In the genomic region with DNA sequence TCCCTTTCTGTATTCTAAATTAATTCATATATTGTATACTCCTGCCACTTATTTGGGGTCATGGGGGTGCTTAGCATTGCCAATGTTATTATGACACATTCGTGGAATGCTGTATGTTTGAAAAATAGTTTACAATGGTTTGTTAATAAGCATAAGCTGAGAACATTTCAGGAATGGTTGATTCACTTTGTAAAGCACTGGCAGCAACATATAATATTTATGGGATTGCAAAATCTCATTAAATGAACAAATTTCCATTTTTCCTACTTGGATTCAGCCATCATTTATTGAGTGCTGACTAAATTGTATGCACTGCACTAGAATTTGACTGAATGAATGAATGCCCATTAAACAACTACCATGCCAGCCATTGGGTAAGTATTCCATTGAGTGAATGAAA, we compare ENCODE assay signal across 32 cellular contexts.
"Had no signal": no experiment of that assay in that cellular context is flagged by ENCODE, and none has a peak within 500 bp of the region (broad histone marks: within the 10 kb centered on the region; RNA-seq: fewer than 3 reads in every experiment).

No MANE protein-coding gene starts in this region.

- H3K36me3 ChIP-seq: adrenal gland, ascending aorta, esophagus muscularis mucosa, gastrocnemius medialis, heart right ventricle, WERI-Rb-1 had no signal

- H3K4me3 ChIP-seq: adrenal gland, ascending aorta, esophagus muscularis mucosa, gastrocnemius medialis, heart right ventricle, hepatocyte had no signal

- H3K9me3 ChIP-seq: adrenal gland, ascending aorta, gastrocnemius medialis had no signal

- H2AFZ ChIP-seq: hepatocyte had no signal

- ATAC-seq: activated CD4-positive, alpha-beta T cell treated with anti-CD3 and anti-CD28 coated beads for 36 hours; activated CD8-positive, alpha-beta memory T cell treated with anti-CD3 and anti-CD28 coated beads, Interleukin-2, amount 10 ng/mL, durations not matched to agents 7 days and 5 days; activated CD8-positive, alpha-beta T cell treated with anti-CD3 and anti-CD28 coated beads, Interleukin-2, amount 10 ng/mL, durations not matched to agents 7 days and 5 days; activated naive CD8-positive, alpha-beta T cell treated with anti-CD3 and anti-CD28 coated beads, Interleukin-2, amount 50 U/mL, for 24 hours; effector memory CD8-positive, alpha-beta T cell; foreskin keratinocyte; gastrocnemius medialis; heart right ventricle; T-helper 17 cell had no signal

- H3K27me3 ChIP-seq: adrenal gland, ascending aorta, esophagus muscularis mucosa, foreskin keratinocyte, gastrocnemius medialis, heart right ventricle, hepatocyte had no signal

- DNase-seq: activated B cell treated with CpG ODN at 0.5 μM for 24 hours; activated CD4-positive, alpha-beta memory T cell treated with anti-CD3 and anti-CD28 coated beads for 36 hours; activated CD4-positive, alpha-beta T cell treated with anti-CD3 and anti-CD28 coated beads for 36 hours; activated CD4-positive, alpha-beta T cell treated with anti-CD3 and anti-CD28 coated beads, Interleukin-2, amount 10 ng/mL, durations not matched to agents 24 days and 14 days; activated CD4-positive, CD25-positive, alpha-beta regulatory T cell treated with anti-CD3 and anti-CD28 coated beads, Interleukin-2, amount 50 U/mL, for 72 hours; activated CD8-positive, alpha-beta memory T cell treated with anti-CD3 and anti-CD28 coated beads, Interleukin-2, amount 10 ng/mL, durations not matched to agents 7 days and 5 days; activated CD8-positive, alpha-beta memory T cell treated with anti-CD3 and anti-CD28 coated beads, Interleukin-2, amount 50 U/mL, for 4 hours; activated CD8-positive, alpha-beta T cell treated with anti-CD3 and anti-CD28 coated beads, Interleukin-2, amount 10 ng/mL, durations not matched to agents 7 days and 5 days; activated effector memory CD4-positive, alpha-beta T cell treated with anti-CD3 and anti-CD28 coated beads, Interleukin-2, amount 50 U/mL, for 16 hours; activated naive CD4-positive, alpha-beta T cell treated with anti-CD3 and anti-CD28 coated beads for 36 hours; activated naive CD8-positive, alpha-beta T cell treated with anti-CD3 and anti-CD28 coated beads for 36 hours; activated naive CD8-positive, alpha-beta T cell treated with anti-CD3 and anti-CD28 coated beads, Interleukin-2, amount 50 U/mL, for 24 hours; activated T-cell treated with anti-CD3 and anti-CD28 coated beads, Interleukin-2, amount 50 U/mL, for 1 hour; activated T-cell treated with anti-CD3 and anti-CD28 coated beads, Interleukin-2, amount 50 U/mL, for 48 hours; adrenal gland; cortex of kidney; dermis blood vessel endothelial cell; effector CD4-positive, alpha-beta T cell; effector memory CD8-positive, alpha-beta T cell; erythroblast; gastrocnemius medialis; glutamatergic neuron; heart right ventricle; T-helper 1 cell; T-helper 17 cell; T1000; WERI-Rb-1 had no signal

- H3K4me1 ChIP-seq: ascending aorta had no signal

- H3K4me2 ChIP-seq: hepatocyte had no signal

- H3K79me2 ChIP-seq: hepatocyte had no signal

- H3K27ac ChIP-seq: adrenal gland, ascending aorta, esophagus muscularis mucosa, foreskin keratinocyte, gastrocnemius medialis, heart right ventricle, WERI-Rb-1 had no signal

- FAIRE-seq: bronchial epithelial cell had no signal
